ENCODE assay signal across 1 cellular context in genomic region chr10:95605163-95605562, GRCh38.
TF ChIP-seq lines count a peak whose summit lies in the region.

No MANE protein-coding gene starts in this region.

TF ChIP-seq in GM12878, 131 proteins besides CTCF, POLR2A, EP300 and RAD21 (continued from another document):
- TF ChIP-seq MLLT1 (IDR thresholded peaks at IDR 0.05) (no peak), ATF7 (IDR thresholded peaks at IDR 0.05; ENCODE audit: low read depth) (no peak), SMAD1 (IDR thresholded peaks at IDR 0.05; ENCODE audit: low read depth, partially characterized antibody) (no peak), USF1 (IDR thresholded peaks at IDR 0.05; ENCODE audit: borderline replicate concordance, extremely low read length, insufficient read depth, low read depth, low read length) (no peak), CBFB (IDR thresholded peaks at IDR 0.05; ENCODE audit: low read depth) (no peak), JUND (IDR thresholded peaks at IDR 0.05; ENCODE audit: low read depth, low read length) (no peak), ZBTB11 (CRISPR knock-in tag; IDR thresholded peaks at IDR 0.05) (no peak), POU2F2 (IDR thresholded peaks at IDR 0.05; ENCODE audit: borderline replicate concordance, low read depth, low read length) (no peak), SP1 (IDR thresholded peaks at IDR 0.05; ENCODE audit: low read depth, low read length) (no peak)
